ENCODE assay signal across 24 cellular contexts in genomic region chr11:122261546-122261945, GRCh38.
"Had no signal": no experiment of that assay in that cellular context is flagged by ENCODE, and none has a peak within 500 bp of the region (broad histone marks: within the 10 kb centered on the region; RNA-seq: fewer than 3 reads in every experiment).

No MANE protein-coding gene starts in this region.

- H3K27ac Mint-ChIP-seq: activated CD4-positive, alpha-beta memory T cell treated with anti-CD3 and anti-CD28 coated beads, Interleukin-2, amount 10 ng/mL, durations not matched to agents 7 days and 5 days; activated CD8-positive, alpha-beta memory T cell treated with anti-CD3 and anti-CD28 coated beads, Interleukin-2, amount 10 ng/mL, durations not matched to agents 7 days and 5 days; activated naive CD8-positive, alpha-beta T cell treated with anti-CD3 and anti-CD28 coated beads for 36 hours; activated T-helper 17 cell treated with anti-CD3 and anti-CD28 coated beads, Interleukin-2, amount 50 U/mL, for 72 hours; brain; natural killer cell treated with Interleukin-12 subunit alpha and Interleukin-12 subunit beta and Interleukin-15 and Interleukin-18, amount 100 ng/mL, for 72 hours; stimulated activated naive B cell treated with anti-CD40 and anti-IgM and Interleukin-4, amounts not matched to agents 10 μg/mL and 1 μg/mL and 100 μg/mL, for 72 hours had no signal

- H3K27ac ChIP-seq: colonic mucosa, lower lobe of right lung, pancreas, right lobe of liver, thoracic aorta, upper lobe of left lung had no signal

- H3K4me1 ChIP-seq: colonic mucosa, lower lobe of right lung, pancreas, right lobe of liver, upper lobe of left lung had no signal

- FAIRE-seq: islet of Langerhans, pancreas had no signal

- ATAC-seq: activated CD8-positive, alpha-beta memory T cell treated with anti-CD3 and anti-CD28 coated beads, Interleukin-2, amount 10 ng/mL, durations not matched to agents 7 days and 5 days; activated T-helper 17 cell treated with anti-CD3 and anti-CD28 coated beads, Interleukin-2, amount 50 U/mL, for 72 hours; lower lobe of right lung; natural killer cell treated with Interleukin-12 subunit alpha and Interleukin-12 subunit beta and Interleukin-15 and Interleukin-18, amount 100 ng/mL, for 72 hours; pancreas; right lobe of liver; stimulated activated naive B cell treated with anti-CD40 and anti-IgM and Interleukin-4, amounts not matched to agents 10 μg/mL and 1 μg/mL and 100 μg/mL, for 72 hours had no signal

- H3K4me1 Mint-ChIP-seq: activated CD4-positive, alpha-beta memory T cell treated with anti-CD3 and anti-CD28 coated beads, Interleukin-2, amount 10 ng/mL, durations not matched to agents 7 days and 5 days; activated CD8-positive, alpha-beta memory T cell treated with anti-CD3 and anti-CD28 coated beads, Interleukin-2, amount 10 ng/mL, durations not matched to agents 7 days and 5 days; activated naive CD8-positive, alpha-beta T cell treated with anti-CD3 and anti-CD28 coated beads for 36 hours; activated T-helper 17 cell treated with anti-CD3 and anti-CD28 coated beads, Interleukin-2, amount 50 U/mL, for 72 hours; stimulated activated naive B cell treated with anti-CD40 and anti-IgM and Interleukin-4, amounts not matched to agents 10 μg/mL and 1 μg/mL and 100 μg/mL, for 72 hours had no signal

- H3K4me3 Mint-ChIP-seq: activated CD4-positive, alpha-beta memory T cell treated with anti-CD3 and anti-CD28 coated beads, Interleukin-2, amount 10 ng/mL, durations not matched to agents 7 days and 5 days; activated CD8-positive, alpha-beta memory T cell treated with anti-CD3 and anti-CD28 coated beads, Interleukin-2, amount 10 ng/mL, durations not matched to agents 7 days and 5 days; activated naive CD8-positive, alpha-beta T cell treated with anti-CD3 and anti-CD28 coated beads for 36 hours; activated T-helper 17 cell treated with anti-CD3 and anti-CD28 coated beads, Interleukin-2, amount 50 U/mL, for 72 hours; brain; natural killer cell treated with Interleukin-12 subunit alpha and Interleukin-12 subunit beta and Interleukin-15 and Interleukin-18, amount 100 ng/mL, for 72 hours; stimulated activated naive B cell treated with anti-CD40 and anti-IgM and Interleukin-4, amounts not matched to agents 10 μg/mL and 1 μg/mL and 100 μg/mL, for 72 hours had no signal

- DNase-seq: activated CD4-positive, alpha-beta memory T cell treated with anti-CD3 and anti-CD28 coated beads, Interleukin-2, amount 10 ng/mL, durations not matched to agents 7 days and 5 days; activated CD4-positive, alpha-beta T cell treated with anti-CD3 and anti-CD28 coated beads for 48 hours; activated CD4-positive, CD25-positive, alpha-beta regulatory T cell; activated CD8-positive, alpha-beta memory T cell treated with anti-CD3 and anti-CD28 coated beads, Interleukin-2, amount 10 ng/mL, durations not matched to agents 7 days and 5 days; activated naive CD4-positive, alpha-beta T cell; activated naive CD8-positive, alpha-beta T cell treated with anti-CD3 and anti-CD28 coated beads for 36 hours; central memory CD4-positive, alpha-beta T cell; colonic mucosa; foreskin melanocyte; glutamatergic neuron; hippocampal formation; left cardiac atrium; lower lobe of right lung; pancreas; right lobe of liver; stimulated activated naive B cell treated with anti-CD40 and anti-IgM and Interleukin-4, amounts not matched to agents 10 μg/mL and 1 μg/mL and 100 μg/mL, for 72 hours; T1000; upper lobe of left lung had no signal

- H3K27me3 Mint-ChIP-seq: activated CD4-positive, alpha-beta memory T cell treated with anti-CD3 and anti-CD28 coated beads, Interleukin-2, amount 10 ng/mL, durations not matched to agents 7 days and 5 days; activated CD8-positive, alpha-beta memory T cell treated with anti-CD3 and anti-CD28 coated beads, Interleukin-2, amount 10 ng/mL, durations not matched to agents 7 days and 5 days had no signal

- H3K36me3 ChIP-seq: colonic mucosa, lower lobe of right lung, neutrophil, pancreas, right lobe of liver, thoracic aorta, upper lobe of left lung had no signal

- H3K4me3 ChIP-seq: colonic mucosa, lower lobe of right lung, pancreas, right lobe of liver, thoracic aorta, upper lobe of left lung had no signal

- H3K9me3 Mint-ChIP-seq: activated CD4-positive, alpha-beta memory T cell treated with anti-CD3 and anti-CD28 coated beads, Interleukin-2, amount 10 ng/mL, durations not matched to agents 7 days and 5 days; activated naive CD8-positive, alpha-beta T cell treated with anti-CD3 and anti-CD28 coated beads for 36 hours; stimulated activated naive B cell treated with anti-CD40 and anti-IgM and Interleukin-4, amounts not matched to agents 10 μg/mL and 1 μg/mL and 100 μg/mL, for 72 hours had no signal

- H3K27me3 ChIP-seq: colonic mucosa, neutrophil, pancreas, right lobe of liver, upper lobe of left lung had no signal

- H3K9me3 ChIP-seq: colonic mucosa, lower lobe of right lung, neutrophil, pancreas, right lobe of liver, thoracic aorta, upper lobe of left lung had no signal

- H3K36me3 Mint-ChIP-seq: activated CD8-positive, alpha-beta memory T cell treated with anti-CD3 and anti-CD28 coated beads, Interleukin-2, amount 10 ng/mL, durations not matched to agents 7 days and 5 days; activated naive CD8-positive, alpha-beta T cell treated with anti-CD3 and anti-CD28 coated beads for 36 hours; natural killer cell treated with Interleukin-12 subunit alpha and Interleukin-12 subunit beta and Interleukin-15 and Interleukin-18, amount 100 ng/mL, for 72 hours; stimulated activated naive B cell treated with anti-CD40 and anti-IgM and Interleukin-4, amounts not matched to agents 10 μg/mL and 1 μg/mL and 100 μg/mL, for 72 hours had no signal
